In the genomic region with DNA sequence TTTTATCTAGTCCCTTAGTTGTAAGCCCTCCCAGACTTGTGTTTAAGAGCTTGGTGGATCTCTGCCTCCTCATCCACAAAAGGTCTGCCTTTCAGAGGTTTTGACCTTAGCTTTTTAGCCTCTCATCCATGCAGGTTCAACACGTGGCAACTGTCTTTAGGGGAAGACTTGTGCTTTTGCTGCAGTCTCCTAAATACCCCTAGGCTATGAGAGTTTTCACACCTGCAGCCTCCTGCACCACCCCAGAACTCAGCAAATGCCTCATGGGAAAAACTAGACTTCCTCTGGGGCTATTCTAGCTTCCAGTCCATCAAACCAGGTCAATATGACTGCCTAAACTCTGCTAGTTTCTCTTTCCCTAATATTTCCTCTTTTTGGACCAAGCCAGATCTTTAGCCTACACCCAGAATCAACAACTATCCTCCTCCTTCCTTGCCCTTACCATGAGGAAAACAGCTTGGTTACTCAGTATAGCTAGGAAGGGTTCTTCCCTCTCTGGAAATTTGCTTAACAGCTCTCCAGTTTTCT, we compare ENCODE assay signal across 25 cellular contexts.
"Had no signal": no experiment of that assay in that cellular context is flagged by ENCODE, and none has a peak within 500 bp of the region (broad histone marks: within the 10 kb centered on the region; RNA-seq: fewer than 3 reads in every experiment).

No MANE protein-coding gene starts in this region.

- H3K27me3 ChIP-seq: brain microvascular endothelial cell, esophagus squamous epithelium, gastrocnemius medialis, right lobe of liver, stomach, suprapubic skin, transverse colon had no signal

- H3K4me1 ChIP-seq: esophagus squamous epithelium, gastrocnemius medialis, left ventricle myocardium inferior, right lobe of liver, stomach, suprapubic skin, transverse colon had no signal

- H3K4me1 Mint-ChIP-seq: neural crest cell, T-helper 17 cell had no signal

- H3K36me3 ChIP-seq: brain microvascular endothelial cell, esophagus squamous epithelium, gastrocnemius medialis, left ventricle myocardium inferior, right lobe of liver, stomach, suprapubic skin, transverse colon had no signal

- DNase-seq: activated CD4-positive, alpha-beta memory T cell treated with anti-CD3 and anti-CD28 coated beads, Interleukin-2, amount 10 ng/mL, durations not matched to agents 7 days and 5 days; activated CD4-positive, alpha-beta T cell treated with anti-CD3 and anti-CD28 coated beads for 48 hours; activated gamma-delta T cell; activated naive CD4-positive, alpha-beta T cell treated with anti-CD3 and anti-CD28 coated beads, Interleukin-2, amount 50 U/mL, for 16 hours; activated T-cell treated with anti-CD3 and anti-CD28 coated beads for 4 hours; anterior cingulate cortex; brain microvascular endothelial cell; caudate nucleus; dermis blood vessel endothelial cell; effector CD8-positive, alpha-beta T cell; esophagus squamous epithelium; gastrocnemius medialis; hippocampal formation; left ventricle myocardium inferior; occipital lobe; right lobe of liver; stimulated activated CD4-positive, alpha-beta T cell treated with anti-CD3 and anti-CD28 coated beads, Interleukin-1b, Interleukin-23, amount 100 ng/mL, for 48 hours; stomach; T-helper 17 cell; transverse colon had no signal

- H3K9me3 ChIP-seq: esophagus squamous epithelium, gastrocnemius medialis, left ventricle myocardium inferior, right lobe of liver, stomach, suprapubic skin, transverse colon had no signal

- FAIRE-seq: urothelium cell line had no signal

- H3K27ac ChIP-seq: brain microvascular endothelial cell, esophagus squamous epithelium, gastrocnemius medialis, left ventricle myocardium inferior, right lobe of liver, skin epidermis, stomach, suprapubic skin, transverse colon had no signal

- H3K27me3 Mint-ChIP-seq: activated CD4-positive, alpha-beta memory T cell treated with anti-CD3 and anti-CD28 coated beads, Interleukin-2, amount 10 ng/mL, durations not matched to agents 7 days and 5 days; T-helper 17 cell had no signal

- H3K4me3 Mint-ChIP-seq: activated CD4-positive, alpha-beta memory T cell treated with anti-CD3 and anti-CD28 coated beads, Interleukin-2, amount 10 ng/mL, durations not matched to agents 7 days and 5 days; activated T-helper 1 cell treated with anti-CD3 and anti-CD28 coated beads, Interleukin-12 subunit alpha, Interleukin-12 subunit beta, Interleukin-2, Interleukin-4 antibody, amounts not matched to agents 30 ng/mL and 10 ng/mL and 1 ng/mL, durations not matched to agents 14 hours and 24 hours and 36 hours; neural crest cell; T-helper 17 cell had no signal

- ATAC-seq: gastrocnemius medialis, right lobe of liver, T-helper 17 cell had no signal

- H3K9me3 Mint-ChIP-seq: activated CD4-positive, alpha-beta memory T cell treated with anti-CD3 and anti-CD28 coated beads, Interleukin-2, amount 10 ng/mL, durations not matched to agents 7 days and 5 days; activated T-helper 1 cell treated with anti-CD3 and anti-CD28 coated beads, Interleukin-12 subunit alpha, Interleukin-12 subunit beta, Interleukin-2, Interleukin-4 antibody, amounts not matched to agents 30 ng/mL and 10 ng/mL and 1 ng/mL, durations not matched to agents 14 hours and 24 hours and 36 hours; neural crest cell had no signal

- H3K27ac Mint-ChIP-seq: activated CD4-positive, alpha-beta memory T cell treated with anti-CD3 and anti-CD28 coated beads, Interleukin-2, amount 10 ng/mL, durations not matched to agents 7 days and 5 days; activated T-helper 1 cell treated with anti-CD3 and anti-CD28 coated beads, Interleukin-12 subunit alpha, Interleukin-12 subunit beta, Interleukin-2, Interleukin-4 antibody, amounts not matched to agents 30 ng/mL and 10 ng/mL and 1 ng/mL, durations not matched to agents 14 hours and 24 hours and 36 hours; T-helper 17 cell had no signal

- H3K4me3 ChIP-seq: esophagus squamous epithelium, gastrocnemius medialis, left ventricle myocardium inferior, right lobe of liver, skin epidermis, stomach, suprapubic skin, transverse colon had no signal
